ENCODE assay signal across 13 cellular contexts in the genomic region with DNA sequence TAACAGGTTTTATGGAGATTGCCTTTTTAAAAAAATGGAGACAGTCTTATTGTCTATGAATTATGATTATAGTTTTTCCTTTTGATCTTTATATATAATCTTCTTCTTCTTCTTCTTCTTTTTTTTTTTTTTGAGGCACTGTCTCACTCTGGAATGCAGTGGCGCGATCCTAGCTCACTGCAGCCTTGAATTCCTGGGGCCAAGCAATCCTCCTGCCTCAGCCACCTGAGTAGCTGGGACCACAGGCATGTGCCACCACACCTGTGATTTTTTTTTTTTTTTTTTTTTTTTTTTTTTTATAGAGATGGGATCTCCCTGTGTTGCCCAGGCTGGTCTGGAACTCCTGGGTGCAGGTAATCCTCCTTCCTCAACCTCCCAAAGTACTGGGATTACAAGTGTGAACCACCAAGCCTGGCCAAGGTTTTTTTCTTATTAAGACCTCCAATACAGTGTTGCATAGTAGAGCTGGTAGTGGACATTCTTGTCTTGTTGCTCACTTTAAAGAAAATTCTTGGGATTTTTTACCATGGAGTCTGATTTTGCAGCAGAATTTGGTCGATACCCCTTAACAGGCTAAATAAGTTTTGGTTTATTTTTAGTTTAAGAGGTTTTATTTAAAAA. TPM values are rescaled to one million over a fixed set of nuclear protein-coding genes. Genes with fewer than 3 reads are reported as not detected.
DNase-seq lines count a peak whose midpoint lies in the region; ATAC-seq, FAIRE-seq and TF ChIP-seq lines count a peak whose summit lies in the region.
"Had no signal": no experiment of that assay in that cellular context is flagged by ENCODE, and none has a peak within 500 bp of the region (broad histone marks: within the 10 kb centered on the region; RNA-seq: fewer than 3 reads in every experiment).

No MANE protein-coding gene starts in this region.

- H3K4me3 ChIP-seq in SJCRH30 (no peak overlapping the region), fibroblast of mammary gland (ENCODE audit: control insufficient read depth, low read depth, low read length) (no peak overlapping the region)
- H3K4me3 ChIP-seq: skin epidermis had no signal

- peaks cover 79 to 83% (median 79%) of the 10 kb centered on the region in 3 donors for H3K4me1 Mint-ChIP-seq in T-cell

- POLR2A ChIA-PET in T-cell (lab: Charles Lee): interaction anchor here in 1 of 2 donors (0.6 kb wide), 1 partner anchor 54 kb away, joined by 6 read pairs; no protein-coding TSS in a partner anchor

- H3K27ac Mint-ChIP-seq in T-cell: no peak overlapping the region

- CTCF ChIA-PET in T-cell (lab: Charles Lee): interaction anchor here (0.5 to 2.3 kb wide), 9 partner anchors 29 to 751 kb away, joined by 3 to 9 read pairs (median 4); no protein-coding TSS in a partner anchor

- peaks cover 5% of the 10 kb centered on the region; the same call in 1 of the 2 replicates for H3K4me1 ChIP-seq in SJCRH30

- H3K9me3 ChIP-seq in SJCRH30 (replicated peaks): no peaks in the 10 kb centered on the region

- TF ChIP-seq CTCF in fibroblast of mammary gland (conservative IDR thresholded peaks at IDR 0.05; ENCODE audit: control insufficient read depth, insufficient read depth, low read depth, low read length): no peak

- H3K36me3 ChIP-seq in SJCRH30: peaks cover 18% of the 10 kb centered on the region

- ATAC-seq in esophagus mucosa (no peak), HG02610 (IDR thresholded peaks at IDR 0.05; ENCODE audit: unreplicated experiment) (no peak), T-cell (replicated peaks in 1 of 4) (no peak)
- ATAC-seq: T-helper 17 cell had no signal

- TF ChIP-seq POLR2A in H54 (IDR thresholded peaks at IDR 0.05; ENCODE audit: low read depth, low read length): no peak

- no peaks in the 10 kb centered on the region for H3K9me3 Mint-ChIP-seq in T-cell

- no peak overlapping the region for H3K4me3 Mint-ChIP-seq in T-cell

- peak overlapping the region; percentile 1; the same call in 1 of the 2 replicates for H3K27ac ChIP-seq in SJCRH30
- H3K27ac ChIP-seq: skin epidermis had no signal

- peaks cover 44% of the 10 kb centered on the region for H3K36me3 Mint-ChIP-seq in T-cell

- FAIRE-seq in H54 (lab: Jason Lieb, UNC): peak; percentile 88
- FAIRE-seq: endometrium had no signal

- no peaks in the 10 kb centered on the region for H3K27me3 ChIP-seq in SJCRH30

- no peak for DNase-seq in H54 (ENCODE audit: insufficient read length, low spot score)
- peak in 1 of 2 experiments; percentile 20 for DNase-seq in SJCRH30
- DNase-seq in fibroblast of mammary gland (ENCODE audit: low read depth): peak; percentile 37
- DNase-seq in stimulated activated CD4-positive, alpha-beta T cell treated with anti-CD3 and anti-CD28 coated beads, Interleukin-1b, Interleukin-23, amount 100 ng/mL, for 48 hours: no peak
- DNase-seq in T-cell: no peak
- DNase-seq: caudate nucleus, NCI-H1417 treated with DMSO at 0.1 percent for 48 hours, NCI-H345, T-helper 17 cell had no signal

- no peaks in the 10 kb centered on the region for H3K27me3 Mint-ChIP-seq in T-cell
- H3K27me3 Mint-ChIP-seq: T-helper 17 cell had no signal

RNA-seq across cellular contexts. Expression of a gene that starts 46.5 kb away (rescaled TPM):
- 43.2 and 49.2 TPM in 2 replicates for total RNA-seq in SJCRH30 (2014; rRNA removed; shearing (Covaris generic))
- total RNA-seq in esophagus mucosa (15.8 TPM), T-cell (100 to 1,000 TPM; 244 to 315 (median 271) TPM)

RNA-seq across cellular contexts. Expression of a gene that starts 52.6 kb away (rescaled TPM):
- 43.4 and 43.5 TPM in 2 replicates for total RNA-seq in SJCRH30 (2014; rRNA removed; shearing (Covaris generic))
- total RNA-seq in esophagus mucosa (11.4 TPM), T-cell (10 to 100 TPM in 3 of 5 donors, 1 to 10 TPM in 2; 7.8 to 12.8 (median 11.4) TPM)
